ENCODE assay signal across 9 cellular contexts in the genomic region with DNA sequence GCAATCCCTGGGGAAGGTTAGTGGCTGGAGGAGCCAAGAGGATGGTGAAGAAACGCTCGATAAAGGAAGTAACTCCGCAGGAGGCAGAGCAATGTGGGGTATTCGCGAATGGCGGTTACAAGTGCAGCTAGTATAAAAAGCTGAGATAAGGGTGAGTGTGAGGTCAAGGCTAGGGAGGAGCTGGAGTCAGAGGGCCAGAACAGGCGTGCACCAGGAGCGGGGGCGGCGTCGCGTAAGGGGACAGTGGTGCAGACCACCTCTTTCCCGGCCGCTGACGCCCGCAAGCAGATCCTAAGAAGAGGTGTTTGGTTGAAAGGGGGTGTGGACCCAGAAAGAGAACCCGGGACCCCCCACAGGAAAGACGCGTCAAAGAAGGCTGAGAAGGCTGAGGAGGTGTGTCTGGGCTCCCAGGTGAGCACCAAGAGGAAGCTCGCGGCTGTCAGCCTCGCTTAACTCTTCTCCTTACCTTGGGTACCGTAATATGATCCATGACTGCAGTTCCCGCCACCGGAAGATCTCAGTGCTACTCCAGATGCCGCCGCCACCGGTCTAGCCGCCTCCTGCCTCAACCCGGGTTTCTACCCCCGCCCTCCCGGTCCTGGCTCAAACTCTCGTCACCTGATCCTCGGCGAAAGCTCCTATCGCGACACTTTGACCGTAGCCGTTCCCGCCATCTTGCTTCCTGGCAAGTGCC. TPM values are rescaled to one million over a fixed set of nuclear protein-coding genes. Genes with fewer than 3 reads are reported as not detected.
DNase-seq lines count a peak whose midpoint lies in the region; ATAC-seq and TF ChIP-seq lines count a peak whose summit lies in the region.
"Had no signal": no experiment of that assay in that cellular context is flagged by ENCODE, and none has a peak within 500 bp of the region (broad histone marks: within the 10 kb centered on the region; RNA-seq: fewer than 3 reads in every experiment).

A gene (minus strand): TSS at position 579 of the 694 bp plus-strand sequence. CDS start 89 bp downstream, at position 490.

- TF ChIP-seq CTCF in GM13977 (IDR thresholded peaks at IDR 0.05; ENCODE audit: extremely low read depth, insufficient read depth, missing control alignments), result no peak
- TF ChIP-seq CTCF in left lung (IDR thresholded peaks at IDR 0.05), result no peak

- DNase-seq in GM13977 (ENCODE audit: low spot score) (peak; percentile 71), NCI-H2029 (lab: John Stamatoyannopoulos, UW) (peak; percentile 0), cerebellar cortex (ENCODE audit: low spot score) (peak; percentile 69), left lung (peak; percentile 74 to 80), NCI-H69 (lab: John Stamatoyannopoulos, UW) (no peak)
- DNase-seq in stimulated activated CD4-positive, alpha-beta T cell treated with anti-CD3 and anti-CD28 coated beads, Interleukin-2, amount 100 ng/mL, for 4 hours (ENCODE audit: low read depth), result peak; percentile 59

- intact Hi-C loops in left lung (cut with DNase I), result no loop called here

- H3K4me3 ChIP-seq in left lung, result peak within 1 kb of the TSS; percentile 34 to 52

- H3K27me3 ChIP-seq in left lung, result no peaks in the 10 kb centered on the region

- ATAC-seq in HG02763 (IDR thresholded peaks at IDR 0.05; ENCODE audit: unreplicated experiment), result peak; percentile 96
- peak; percentile 93 to 95 for ATAC-seq in activated CD4-positive, CD25-positive, alpha-beta regulatory T cell treated with anti-CD3 and anti-CD28 coated beads, Interleukin-2, amount 50 U/mL, for 24 hours
- ATAC-seq in left lung, result peak; percentile 97

- H3K9me3 ChIP-seq in left lung, result no peaks in the 10 kb centered on the region

- H3K36me3 ChIP-seq in left lung, result no peaks in the 10 kb centered on the region

- H3K27ac ChIP-seq in left lung, result no peak within 1 kb of the TSS
- H3K27ac ChIP-seq: epithelial cell of prostate had no signal

- no peaks in the 10 kb centered on the region for H3K4me1 ChIP-seq in left lung

- in situ Hi-C loops in GM13977 (cut with MboI; ENCODE audit: low pct_unique_long_range_greater_than_20kb, low sequenced_read_pairs, unreplicated experiment), result no loop called here

RNA-seq across cellular contexts. Expression of the gene that starts here (rescaled TPM):
- total RNA-seq in left lung, result 1 to 10 TPM; 2.4 to 2.5 TPM
